Comparison of ENCODE assay signal across 16 cellular contexts in genomic region chr6:168301648-168302398, GRCh38. TPM values are rescaled to one million over a fixed set of nuclear protein-coding genes. Genes with fewer than 3 reads are reported as not detected.
A peak's percentile ranks its signal among the peaks of the same experiment; 100 is the strongest.
DNase-seq lines count a peak whose midpoint lies in the region; ATAC-seq, FAIRE-seq and TF ChIP-seq lines count a peak whose summit lies in the region.
"Had no signal": no experiment of that assay in that cellular context is flagged by ENCODE, and none has a peak within 500 bp of the region (broad histone marks: within the 10 kb centered on the region; RNA-seq: fewer than 3 reads in every experiment).

No MANE protein-coding gene starts in this region.

- H3K4me1 ChIP-seq in H1 (replicated peaks in 1 of 4; ENCODE audit: control insufficient read depth in 3 of 4, insufficient read depth in 4 of 4, low read length in 3 of 4) (peaks cover 4 to 14% (median 8%) of the 10 kb centered on the region in 4 experiments), mucosa of rectum (ENCODE audit: control insufficient read depth in 2 of 2, insufficient read depth in 2 of 2, low read length in 2 of 2) (peaks cover 9% of the 10 kb centered on the region in 2 donors)

- POLR2A ChIA-PET in H1 (lab: Charles Lee; ENCODE audit: partially characterized antibody), result interaction anchor here (1.2 kb wide), 1 partner anchor 25 kb away, joined by 3 read pairs; no protein-coding TSS in a partner anchor

- no peak overlapping the region for H2BK15ac ChIP-seq in H1 (ENCODE audit: low read length)

- peaks cover 10% of the 10 kb centered on the region for H3K4me1 Mint-ChIP-seq in Calu3 (ENCODE audit: low read depth, unreplicated experiment)
- H3K4me1 Mint-ChIP-seq: activated CD4-positive, alpha-beta T cell treated with anti-CD3 and anti-CD28 coated beads, Interleukin-2, amount 10 ng/mL, durations not matched to agents 7 days and 5 days; central memory CD8-positive, alpha-beta T cell had no signal

- peaks cover 45% of the 10 kb centered on the region for H3K27me3 Mint-ChIP-seq in Calu3 (ENCODE audit: unreplicated experiment)

- H2BK120ac ChIP-seq in H1 (replicated peaks; ENCODE audit: low read depth, low read length), result no peak overlapping the region

- H3K36me3 ChIP-seq in H1 (ENCODE audit: control insufficient read depth in 2 of 4, insufficient read depth in 4 of 4, low read length in 3 of 4), result no peaks in the 10 kb centered on the region
- H3K36me3 ChIP-seq in mucosa of rectum (ENCODE audit: control insufficient read depth in 2 of 2, insufficient read depth in 2 of 2, low read length in 2 of 2), result no peaks in the 10 kb centered on the region
- H3K36me3 ChIP-seq: BE2C, MG63 had no signal

- H3K36me3 Mint-ChIP-seq in Calu3 (ENCODE audit: insufficient read depth, unreplicated experiment), result no peaks in the 10 kb centered on the region

- H3K18ac ChIP-seq in H1 (ENCODE audit: extremely low read depth, low read length), result no peak overlapping the region

- no peak overlapping the region for H3K56ac ChIP-seq in H1 (replicated peaks; ENCODE audit: insufficient read length, low read depth, low read length)

- H3K9me3 ChIP-seq in H1 (ENCODE audit: insufficient read depth in 2 of 2, low read depth in 1 of 2, low read length in 1 of 2), result no peaks in the 10 kb centered on the region
- no peaks in the 10 kb centered on the region for H3K9me3 ChIP-seq in mucosa of rectum (ENCODE audit: control insufficient read depth in 2 of 2, low read length in 2 of 2)
- H3K9me3 ChIP-seq: BE2C, MG63 had no signal

- H3K4me3 Mint-ChIP-seq in Calu3 (ENCODE audit: low read depth, unreplicated experiment), result no peak overlapping the region
- H3K4me3 Mint-ChIP-seq: activated CD4-positive, alpha-beta T cell treated with anti-CD3 and anti-CD28 coated beads, Interleukin-2, amount 10 ng/mL, durations not matched to agents 7 days and 5 days; central memory CD8-positive, alpha-beta T cell had no signal

- intact Hi-C loops in Calu3 (cut with micrococcal nuclease; ENCODE audit: unreplicated experiment), result no loop called here

- peak overlapping the region in 1 of 4 experiments; percentile 16; a peak in 1 of 8 replicates for H3K4me3 ChIP-seq in H1 (ENCODE audit: extremely low read depth in 1 of 4, insufficient read depth in 2 of 4, low read depth in 3 of 4, low read length in 4 of 4)
- H3K4me3 ChIP-seq in mucosa of rectum (ENCODE audit: low read length in 2 of 2), result peak overlapping the region; percentile 12 to 50
- H3K4me3 ChIP-seq: MG63 had no signal

- no peak overlapping the region for H4K8ac ChIP-seq in H1 (ENCODE audit: extremely low read depth, insufficient read depth, low read length)

- TF ChIP-seq POLR2A in H1 (IDR thresholded peaks at IDR 0.05; ENCODE audit: control extremely low read depth in 1 of 2, low read depth in 2 of 2, low read length in 2 of 2), result no peak

- no peaks in the 10 kb centered on the region for H3K79me1 ChIP-seq in H1 (ENCODE audit: low read depth, low read length)

- no peak overlapping the region for H2BK12ac ChIP-seq in H1 (ENCODE audit: low read depth, low read length)

- H2BK5ac ChIP-seq in H1 (ENCODE audit: low read depth, low read length), result no peak overlapping the region

- H3K27me3 ChIP-seq in H1 (replicated peaks in 1 of 4; ENCODE audit: control insufficient read depth in 3 of 4, extremely low read depth in 1 of 4, insufficient read depth in 3 of 4, low read length in 3 of 4) (peaks cover 0 to 14% (median 9%) of the 10 kb centered on the region in 4 experiments; a peak in 6 of 7 replicates), mucosa of rectum (ENCODE audit: control insufficient read depth in 2 of 2, insufficient read depth in 2 of 2, low read length in 2 of 2) (no peaks in the 10 kb centered on the region)
- H3K27me3 ChIP-seq: BE2C, MG63 had no signal

- no peak overlapping the region for H3K27ac Mint-ChIP-seq in Calu3 (ENCODE audit: unreplicated experiment)
- H3K27ac Mint-ChIP-seq: activated CD4-positive, alpha-beta T cell treated with anti-CD3 and anti-CD28 coated beads, Interleukin-2, amount 10 ng/mL, durations not matched to agents 7 days and 5 days had no signal

- CTCF ChIA-PET in Calu3 (lab: Charles Lee) (no interaction called here), H1 (lab: Charles Lee; ENCODE audit: partially characterized antibody) (interaction anchor here (0.6 to 2.4 kb wide), 10 partner anchors 8 to 409 kb away, joined by 3 to 12 read pairs (median 4); no protein-coding TSS in a partner anchor)

- H3K23ac ChIP-seq in H1 (ENCODE audit: insufficient read length), result no peak overlapping the region

- TF ChIP-seq CTCF in Calu3 (IDR thresholded peaks at IDR 0.05; ENCODE audit: unreplicated experiment) (no peak), H1 (IDR thresholded peaks at IDR 0.05; ENCODE audit: control extremely low read depth in 1 of 3, insufficient read depth in 1 of 3, low read depth in 1 of 3, low read length in 3 of 3) (no peak)

- H3K4ac ChIP-seq in H1 (replicated peaks; ENCODE audit: insufficient read length, low read depth, low read length), result no peak overlapping the region

- DNase-seq in Calu3 (peak; percentile 53), NCI-H146 (lab: John Stamatoyannopoulos, UW) (peak; percentile 95), H1 (ENCODE audit: low read depth in 1 of 2, low spot score in 2 of 2) (peak in 1 of 2 experiments; percentile 58), NCI-H82 treated with DMSO at 0.1 percent for 48 hours (lab: John Stamatoyannopoulos, UW; ENCODE audit: unreplicated experiment) (no peak), NCI-H446 (lab: John Stamatoyannopoulos, UW) (no peak), NCI-H1105 treated with DMSO at 0.1 percent for 48 hours (lab: John Stamatoyannopoulos, UW) (no peak)
- DNase-seq: activated CD4-positive, alpha-beta T cell treated with anti-CD3 and anti-CD28 coated beads, Interleukin-2, amount 10 ng/mL, durations not matched to agents 7 days and 5 days; activated naive CD4-positive, alpha-beta T cell; BE2C; MG63; stimulated activated naive CD8-positive, alpha-beta T cell treated with anti-CD3 and anti-CD28 coated beads, Interleukin-15, Interleukin-2, amounts not matched to agents 100 U/mL and 50 U/mL, for 24 hours had no signal

- BruUV-seq in Calu3 (replicated peaks; lab: Mats Ljungman, UMichigan), result no TSS peak

- no peak overlapping the region for H3K14ac ChIP-seq in H1 (ENCODE audit: insufficient read length)

- H2AFZ ChIP-seq in H1 (ENCODE audit: low read length), result no peak overlapping the region

- H4K5ac ChIP-seq in H1 (ENCODE audit: insufficient read length, low read depth, low read length), result no peak overlapping the region

- ATAC-seq in HG03439 (IDR thresholded peaks at IDR 0.05; ENCODE audit: unreplicated experiment), result no peak
- ATAC-seq: stimulated activated naive CD8-positive, alpha-beta T cell treated with anti-CD3 and anti-CD28 coated beads, Interleukin-15, Interleukin-2, amounts not matched to agents 100 U/mL and 50 U/mL, for 24 hours had no signal

- no peak for TF ChIP-seq EP300 in H1 (IDR thresholded peaks at IDR 0.05; ENCODE audit: borderline replicate concordance in 1 of 2, low read depth in 2 of 2, low read length in 2 of 2)

- no peak overlapping the region for H3K9ac ChIP-seq in H1 (replicated peaks in 1 of 4; ENCODE audit: extremely low read depth in 1 of 4, low read depth in 3 of 4, low read length in 3 of 4)
- H3K9ac ChIP-seq in mucosa of rectum (ENCODE audit: low read depth in 1 of 2, low read length in 2 of 2), result peak overlapping the region; percentile 41

- H3K9me3 Mint-ChIP-seq in Calu3 (ENCODE audit: low read depth, unreplicated experiment), result no peaks in the 10 kb centered on the region
- H3K9me3 Mint-ChIP-seq: activated CD4-positive, alpha-beta T cell treated with anti-CD3 and anti-CD28 coated beads, Interleukin-2, amount 10 ng/mL, durations not matched to agents 7 days and 5 days; central memory CD8-positive, alpha-beta T cell had no signal

- H3K23me2 ChIP-seq in H1 (ENCODE audit: low read depth, low read length), result no peaks in the 10 kb centered on the region

- FAIRE-seq in H1 (lab: Jason Lieb, UNC), result no peak
- FAIRE-seq: G401.6 had no signal

- no peaks in the 10 kb centered on the region for H4K20me1 ChIP-seq in H1 (replicated peaks in 1 of 2; ENCODE audit: control insufficient read depth in 1 of 2, insufficient read depth in 2 of 2, low read length in 2 of 2)

- no peaks in the 10 kb centered on the region for H3K79me2 ChIP-seq in H1 (ENCODE audit: control insufficient read depth in 1 of 2, insufficient read depth in 2 of 2, low read length in 2 of 2)

- no peak overlapping the region for H4K91ac ChIP-seq in H1 (replicated peaks; ENCODE audit: insufficient read length, low read length)

- peak overlapping the region; percentile 15 to 41 for H3K4me2 ChIP-seq in H1 (ENCODE audit: insufficient read depth in 1 of 2, low read depth in 2 of 2, low read length in 2 of 2)

- no peak overlapping the region for H2BK20ac ChIP-seq in H1 (ENCODE audit: low read length)

- 37% methylated on average over 16 of the region's 16 CpGs; no CpG with 5 or more reads in 1 of the 2 experiments for WGBS in H1 (ENCODE audit: extremely low coverage in 1 of 2, insufficient coverage in 1 of 2, insufficient read length in 1 of 2, insufficient replicate concordance in 2 of 2, low coverage in 1 of 2, low lambda C conversion rate in 2 of 2, missing lambda C conversion rate in 1 of 2), 2 experiments

- H3K27ac ChIP-seq in H1 (ENCODE audit: low read depth, low read length) (no peak overlapping the region), mucosa of rectum (ENCODE audit: low read depth in 2 of 2, low read length in 2 of 2) (peak overlapping the region in 1 of 2 donors; percentile 32)

- no peak overlapping the region for H2AK5ac ChIP-seq in H1 (ENCODE audit: low read depth, low read length)

- no peak for TF ChIP-seq RAD21 in H1 (IDR thresholded peaks at IDR 0.05 in 1 of 2, conservative IDR thresholded peaks at IDR 0.05 in 1 of 2; ENCODE audit: low read depth in 2 of 2, low read length in 2 of 2)

TF ChIP-seq in H1, 55 proteins besides CTCF, POLR2A, EP300 and RAD21:
- TF ChIP-seq ASH2L (IDR thresholded peaks at IDR 0.05; ENCODE audit: low read length) (no peak), HDAC2 (IDR thresholded peaks at IDR 0.05; ENCODE audit: borderline replicate concordance in 1 of 2, low read depth in 2 of 2, low read length in 2 of 2) (no peak), KDM5A (IDR thresholded peaks at IDR 0.05; ENCODE audit: low read length) (no peak), SP2 (IDR thresholded peaks at IDR 0.05; ENCODE audit: low read length) (no peak), TEAD4 (IDR thresholded peaks at IDR 0.05; ENCODE audit: low read depth, low read length) (no peak), MAFK (IDR thresholded peaks at IDR 0.05; ENCODE audit: low read depth, low read length) (0 out of 2 replicates have a peak, but pooled peaks have one; percentile 9)
TF ChIP-seq in H1: peak in this region for 1.

RNA-seq across cellular contexts. Expression of gene DACT2, which starts 17.8 kb away (rescaled TPM):
- not detected in 2 replicates for total RNA-seq in Calu3 (2022)
- 3.1 and 3.9 TPM in 2 replicates for total RNA-seq in H1 (2021; fragmentation: NEBNext Ultra II Directional; extraction: Animal tissue kit (Norgen Biotek cat#: 25700))
- polyA plus RNA-seq in H1 (2011; rRNA removed), result 2.9 and 4.8 TPM in 2 replicates
- 3.4 TPM for polyA plus RNA-seq in H1 (2011; cell fraction: cytosol; rRNA removed)
- 5.3 TPM for polyA plus RNA-seq in H1 (2011; cell fraction: nucleus; rRNA removed)
- polyA plus RNA-seq in H1 (2012, experiment 1 of 2), result 2.8 to 3.8 TPM (median 3.2 TPM) in 4 replicates
- polyA plus RNA-seq in H1 (2012, experiment 2 of 2), result 3.5 TPM
- 1.6 TPM for polyA plus RNA-seq in H1 (2013, experiment 1 of 2)
- 1.6 TPM for polyA plus RNA-seq in H1 (2013, experiment 2 of 2)
- 1.1 and 1.6 TPM in 2 replicates for polyA minus RNA-seq in H1 (2011; rRNA and poly(A)+ RNA removed)
- 4.1 TPM for polyA minus RNA-seq in H1 (2011; cell fraction: cytosol; rRNA and poly(A)+ RNA removed)
- 2.1 TPM for polyA minus RNA-seq in H1 (2011; cell fraction: nucleus; rRNA and poly(A)+ RNA removed)
- total RNA-seq: fibroblast of lung had no signal
- polyA plus RNA-seq: fibroblast of lung had no signal

Comparison
In these comparisons a context has a peak if more than half of its experiments do, and no peak if none do; other contexts are left out.
1. DNase-seq: peak in Calu3 (single experiment) and NCI-H146 (single experiment); none in NCI-H82 treated with DMSO at 0.1 percent for 48 hours (single experiment), NCI-H446 (0 of 2) and NCI-H1105 treated with DMSO at 0.1 percent for 48 hours (single experiment).
2. H3K9ac ChIP-seq: peak in mucosa of rectum (2 of 2); none in H1 (0 of 4).